12 cellular contexts compared by ENCODE assay signal in genomic region chr10:57849726-57850357, GRCh38.
DNase-seq lines count a peak whose midpoint lies in the region; ATAC-seq and TF ChIP-seq lines count a peak whose summit lies in the region.
"Had no signal": no experiment of that assay in that cellular context is flagged by ENCODE, and none has a peak within 500 bp of the region (broad histone marks: within the 10 kb centered on the region; RNA-seq: fewer than 3 reads in every experiment).

No MANE protein-coding gene starts in this region.

- intact Hi-C loops in adrenal gland (cut with DNase I) (no loop called here), left lung (cut with DNase I) (no loop called here)

- ATAC-seq in left lung (peak; percentile 47), GM18858 (IDR thresholded peaks at IDR 0.05; ENCODE audit: unreplicated experiment) (no peak), upper lobe of left lung (ENCODE audit: low FRiP score in 2 of 2) (no peak), GM21619 (IDR thresholded peaks at IDR 0.05; ENCODE audit: unreplicated experiment) (no peak)
- ATAC-seq: esophagus mucosa had no signal

- no peak for TF ChIP-seq EP300 in upper lobe of left lung (IDR thresholded peaks at IDR 0.05)

- DNase-seq in BE2C, result no peak
- DNase-seq in HT-29 (ENCODE audit: low spot score), result peak; percentile 65
- no peak for DNase-seq in adrenal gland
- DNase-seq in left lung, result no peak
- no peak for DNase-seq in stimulated activated naive CD4-positive, alpha-beta T cell treated with Interleukin-2 at 50 U/mL for 16 hours (lab: John Stamatoyannopoulos, UW)
- no peak for DNase-seq in upper lobe of left lung
- DNase-seq: GOT3, SIG-M5 had no signal

- H3K27me3 ChIP-seq in BE2C (peaks cover 3% of the 10 kb centered on the region; the same call in 1 of the 2 replicates), adrenal gland (no peaks in the 10 kb centered on the region), left lung (no peaks in the 10 kb centered on the region), upper lobe of left lung (no peaks in the 10 kb centered on the region)

- no peaks in the 10 kb centered on the region for H3K4me1 ChIP-seq in BE2C
- H3K4me1 ChIP-seq in adrenal gland (replicated peaks in 1 of 2), result no peaks in the 10 kb centered on the region
- H3K4me1 ChIP-seq in left lung, result no peaks in the 10 kb centered on the region
- H3K4me1 ChIP-seq in upper lobe of left lung, result no peaks in the 10 kb centered on the region
- H3K4me1 ChIP-seq: parathyroid adenoma had no signal

- H3K27ac ChIP-seq in adrenal gland (no peak overlapping the region), left lung (no peak overlapping the region), upper lobe of left lung (no peak overlapping the region)
- H3K27ac ChIP-seq: parathyroid adenoma had no signal

- no peaks in the 10 kb centered on the region for H3K36me3 ChIP-seq in BE2C
- no peaks in the 10 kb centered on the region for H3K36me3 ChIP-seq in adrenal gland (replicated peaks in 1 of 2)
- no peaks in the 10 kb centered on the region for H3K36me3 ChIP-seq in left lung
- H3K36me3 ChIP-seq in upper lobe of left lung, result no peaks in the 10 kb centered on the region

- H3K9me3 ChIP-seq in BE2C, result no peaks in the 10 kb centered on the region
- no peaks in the 10 kb centered on the region for H3K9me3 ChIP-seq in adrenal gland (replicated peaks in 1 of 3)
- H3K9me3 ChIP-seq in left lung, result no peaks in the 10 kb centered on the region
- no peaks in the 10 kb centered on the region for H3K9me3 ChIP-seq in upper lobe of left lung

- WGBS in adrenal gland, 4 donors, result 24 to 30% (median 27%) methylated on average over 1 of the region's 1 CpG
- 49 to 56% methylated on average over 1 of the region's 1 CpG for WGBS in upper lobe of left lung, 2 donors

- TF ChIP-seq POLR2A in adrenal gland (IDR thresholded peaks at IDR 0.05) (no peak), upper lobe of left lung (IDR thresholded peaks at IDR 0.05) (no peak)

- no peak overlapping the region for H3K4me3 ChIP-seq in BE2C (ENCODE audit: low read depth, low read length)
- H3K4me3 ChIP-seq in adrenal gland, result no peak overlapping the region
- no peak overlapping the region for H3K4me3 ChIP-seq in left lung
- H3K4me3 ChIP-seq in upper lobe of left lung, result no peak overlapping the region

- TF ChIP-seq CTCF in BE2C (IDR thresholded peaks at IDR 0.05; ENCODE audit: low read depth, low read length), result peak; percentile 36; the same call in 1 of the 2 replicates
- peak; percentile 24 to 53 (median 40) for TF ChIP-seq CTCF in adrenal gland (IDR thresholded peaks at IDR 0.05)
- peak in 1 of 2 donors; percentile 39 for TF ChIP-seq CTCF in left lung (IDR thresholded peaks at IDR 0.05)
- TF ChIP-seq CTCF in upper lobe of left lung (IDR thresholded peaks at IDR 0.05), result peak in 3 of 6 experiments; percentile 29 to 39 (median 32)
